12 cellular contexts compared by ENCODE assay signal in the genomic region with DNA sequence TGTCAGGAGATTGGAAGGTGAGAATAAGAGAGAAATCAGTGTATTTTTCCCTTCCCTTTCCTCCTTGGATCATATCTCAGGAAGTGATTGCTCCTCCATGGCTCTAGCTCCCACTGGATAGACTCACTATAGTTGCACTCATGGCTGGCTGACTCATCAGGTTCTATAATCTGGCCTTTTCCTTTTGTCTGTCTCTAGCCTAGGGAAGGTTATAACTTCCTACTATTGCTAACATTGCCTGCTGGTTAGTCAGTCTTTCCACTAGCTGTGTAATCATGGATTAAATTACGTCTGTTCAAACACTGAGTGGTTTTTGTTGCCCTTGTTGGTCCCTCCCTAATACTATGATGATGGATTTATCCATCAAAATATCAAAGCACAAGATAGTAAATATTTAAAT.
A peak's percentile ranks its signal among the peaks of the same experiment; 100 is the strongest.
DNase-seq lines count a peak whose midpoint lies in the region; ATAC-seq and TF ChIP-seq lines count a peak whose summit lies in the region.
"Had no signal": no experiment of that assay in that cellular context is flagged by ENCODE, and none has a peak within 500 bp of the region (broad histone marks: within the 10 kb centered on the region; RNA-seq: fewer than 3 reads in every experiment).

No MANE protein-coding gene starts in this region.

- ATAC-seq in upper lobe of right lung = no peak
- ATAC-seq: natural killer cell had no signal

- intact Hi-C loops in upper lobe of right lung (cut with DNase I) = no loop called here

- H3K4me1 Mint-ChIP-seq in chondrocyte (ENCODE audit: low read depth) = peaks cover 6% of the 10 kb centered on the region
- peaks cover 4% of the 10 kb centered on the region for H3K4me1 Mint-ChIP-seq in endothelial cell (ENCODE audit: unreplicated experiment)
- H3K4me1 Mint-ChIP-seq: natural killer cell had no signal

- DNase-seq in Daoy (ENCODE audit: low read depth) (peak; percentile 80), NCI-H69 (lab: John Stamatoyannopoulos, UW) (peak; percentile 83), chondrocyte (ENCODE audit: low spot score) (no peak), lung microvascular endothelial cell (ENCODE audit: low read depth in 2 of 2) (peak; percentile 80 to 96), SKM-1 treated with dmso at 0.1 percent for 144 hours (lab: John Stamatoyannopoulos, UW; ENCODE audit: unreplicated experiment) (no peak), GM13977 (ENCODE audit: low spot score) (no peak), endothelial cell (ENCODE audit: low spot score) (no peak), upper lobe of right lung (no peak)
- DNase-seq: activated effector memory CD4-positive, alpha-beta T cell treated with anti-CD3 and anti-CD28 coated beads, Interleukin-2, amount 50 U/mL, for 16 hours; natural killer cell had no signal

- H3K27me3 ChIP-seq in upper lobe of right lung = no peaks in the 10 kb centered on the region
- H3K27me3 ChIP-seq: esophagus muscularis mucosa had no signal

- TF ChIP-seq CTCF in chondrocyte (IDR thresholded peaks at IDR 0.05) (no peak), GM13977 (IDR thresholded peaks at IDR 0.05; ENCODE audit: extremely low read depth, insufficient read depth, missing control alignments) (no peak), endothelial cell (IDR thresholded peaks at IDR 0.05; ENCODE audit: unreplicated experiment) (no peak), upper lobe of right lung (IDR thresholded peaks at IDR 0.05) (no peak)

- H3K4me1 ChIP-seq in upper lobe of right lung = no peaks in the 10 kb centered on the region
- H3K4me1 ChIP-seq: esophagus muscularis mucosa had no signal

- H3K36me3 ChIP-seq in upper lobe of right lung = no peaks in the 10 kb centered on the region
- H3K36me3 ChIP-seq: esophagus muscularis mucosa had no signal

- H3K9me3 ChIP-seq in upper lobe of right lung = no peaks in the 10 kb centered on the region
- H3K9me3 ChIP-seq: esophagus muscularis mucosa had no signal

- H3K27ac Mint-ChIP-seq in chondrocyte (ENCODE audit: unreplicated experiment) (peak overlapping the region; percentile 53), endothelial cell (ENCODE audit: unreplicated experiment) (no peak overlapping the region)
- H3K27ac Mint-ChIP-seq: natural killer cell had no signal

- H3K27me3 Mint-ChIP-seq in chondrocyte (ENCODE audit: low read depth) (no peaks in the 10 kb centered on the region), endothelial cell (ENCODE audit: unreplicated experiment) (no peaks in the 10 kb centered on the region)

- in situ Hi-C loops in GM13977 (cut with MboI; ENCODE audit: low pct_unique_long_range_greater_than_20kb, low sequenced_read_pairs, unreplicated experiment) = no loop called here

- H3K9me3 Mint-ChIP-seq in chondrocyte (ENCODE audit: low read depth) = no peaks in the 10 kb centered on the region
- H3K9me3 Mint-ChIP-seq in endothelial cell (ENCODE audit: unreplicated experiment) = no peaks in the 10 kb centered on the region

- no peaks in the 10 kb centered on the region for H3K36me3 Mint-ChIP-seq in chondrocyte (ENCODE audit: low read depth)
- H3K36me3 Mint-ChIP-seq in endothelial cell (ENCODE audit: low read depth, unreplicated experiment) = no peaks in the 10 kb centered on the region

- H3K4me3 Mint-ChIP-seq in chondrocyte (ENCODE audit: unreplicated experiment) (no peak overlapping the region), endothelial cell (ENCODE audit: unreplicated experiment) (no peak overlapping the region)
- H3K4me3 Mint-ChIP-seq: natural killer cell had no signal

- H3K27ac ChIP-seq in upper lobe of right lung = no peak overlapping the region
- H3K27ac ChIP-seq: esophagus muscularis mucosa, VCaP had no signal

- H3K4me3 ChIP-seq in upper lobe of right lung = no peak overlapping the region
- H3K4me3 ChIP-seq: esophagus muscularis mucosa had no signal

Comparison
In these comparisons a context has a peak if more than half of its experiments do, and no peak if none do; other contexts are left out.
1. DNase-seq: peak in Daoy (single experiment), NCI-H69 (single experiment) and lung microvascular endothelial cell (2 of 2); none in chondrocyte (single experiment), SKM-1 treated with dmso at 0.1 percent for 144 hours (single experiment), GM13977 (single experiment), endothelial cell (single experiment) and upper lobe of right lung (single experiment).